In genomic region chr5:58887311-58887710, GRCh38 we compare ENCODE assay signal across 10 cellular contexts.
DNase-seq lines count a peak whose midpoint lies in the region; ATAC-seq and TF ChIP-seq lines count a peak whose summit lies in the region.
"Had no signal": no experiment of that assay in that cellular context is flagged by ENCODE, and none has a peak within 500 bp of the region (broad histone marks: within the 10 kb centered on the region; RNA-seq: fewer than 3 reads in every experiment).

No MANE protein-coding gene starts in this region.

- H2AFZ ChIP-seq in mesenchymal stem cell (ENCODE audit: low read depth, low read length), result no peak overlapping the region

- H3K27ac ChIP-seq in mesenchymal stem cell (ENCODE audit: low read length, poor library complexity, severe bottlenecking) (no peak overlapping the region), upper lobe of right lung (peak overlapping the region; percentile 82)
- H3K27ac ChIP-seq: 22Rv1 had no signal

- ATAC-seq in activated CD4-positive, alpha-beta T cell treated with anti-CD3 and anti-CD28 coated beads for 36 hours, result no peak
- ATAC-seq in stimulated activated naive CD8-positive, alpha-beta T cell treated with anti-CD3 and anti-CD28 coated beads, Interleukin-15, amount 100 ng/mL, for 72 hours, result peak; percentile 3
- no peak for ATAC-seq in stimulated activated naive CD8-positive, alpha-beta T cell treated with anti-CD3 and anti-CD28 coated beads, Interleukin-15, Interleukin-2, amounts not matched to agents 100 U/mL and 50 U/mL, for 24 hours
- ATAC-seq in upper lobe of right lung, result no peak

- H3K4me2 ChIP-seq in mesenchymal stem cell (ENCODE audit: low read length, poor library complexity, severe bottlenecking), result no peak overlapping the region

- no peaks in the 10 kb centered on the region for H3K79me1 ChIP-seq in mesenchymal stem cell (replicated peaks; ENCODE audit: low read length, poor library complexity, severe bottlenecking)

- H4K91ac ChIP-seq in mesenchymal stem cell (ENCODE audit: low read length), result peak overlapping the region; percentile 47

- H3K4me3 ChIP-seq in mesenchymal stem cell (ENCODE audit: insufficient read depth in 1 of 2, low read depth in 1 of 2, low read length in 2 of 2) (no peak overlapping the region), upper lobe of right lung (no peak overlapping the region)

- no peaks in the 10 kb centered on the region for H3K36me3 Mint-ChIP-seq in activated CD4-positive, alpha-beta T cell treated with anti-CD3 and anti-CD28 coated beads for 36 hours (ENCODE audit: low read depth)
- H3K36me3 Mint-ChIP-seq: CD14-positive monocyte had no signal

- no peak overlapping the region for H2BK120ac ChIP-seq in mesenchymal stem cell (ENCODE audit: low read depth, low read length)

- H3K9ac ChIP-seq in mesenchymal stem cell (ENCODE audit: low read length), result peak overlapping the region; percentile 29

- no peak overlapping the region for H2BK15ac ChIP-seq in mesenchymal stem cell (ENCODE audit: low read depth, poor library complexity, severe bottlenecking)

- POLR2A ChIA-PET in activated CD4-positive, alpha-beta T cell treated with anti-CD3 and anti-CD28 coated beads for 36 hours (lab: Charles Lee), result no interaction called here

- no peak overlapping the region for H4K8ac ChIP-seq in mesenchymal stem cell (ENCODE audit: low read length)

- peak overlapping the region; percentile 72 for H2AK5ac ChIP-seq in mesenchymal stem cell (ENCODE audit: low read length, severe bottlenecking)

- H3K14ac ChIP-seq in mesenchymal stem cell (ENCODE audit: low read length in 2 of 2), result peak overlapping the region in 1 of 2 experiments; percentile 44

- peak overlapping the region; percentile 83 for H3K27ac Mint-ChIP-seq in activated CD4-positive, alpha-beta T cell treated with anti-CD3 and anti-CD28 coated beads for 36 hours
- H3K27ac Mint-ChIP-seq in stimulated activated naive CD8-positive, alpha-beta T cell treated with anti-CD3 and anti-CD28 coated beads, Interleukin-15, amount 100 ng/mL, for 72 hours, result peak overlapping the region in 1 of 2 donors; percentile 54

- no peak overlapping the region for H2BK12ac ChIP-seq in mesenchymal stem cell (ENCODE audit: low read length in 2 of 2)

- H2BK5ac ChIP-seq in mesenchymal stem cell (ENCODE audit: low read depth, low read length, poor library complexity, severe bottlenecking), result no peak overlapping the region

- H3K36me3 ChIP-seq in mesenchymal stem cell (ENCODE audit: control insufficient read depth in 1 of 2, insufficient read depth in 2 of 2, low read depth in 1 of 2, low read length in 2 of 2) (no peaks in the 10 kb centered on the region), upper lobe of right lung (no peaks in the 10 kb centered on the region)

- H3K23ac ChIP-seq in mesenchymal stem cell (ENCODE audit: low read length in 2 of 2), result no peak overlapping the region

- no peaks in the 10 kb centered on the region for H3K27me3 ChIP-seq in mesenchymal stem cell (ENCODE audit: control insufficient read depth in 1 of 2, insufficient read depth in 1 of 2, low read length in 2 of 2)
- H3K27me3 ChIP-seq in upper lobe of right lung, result no peaks in the 10 kb centered on the region

- CTCF ChIA-PET in activated CD4-positive, alpha-beta T cell treated with anti-CD3 and anti-CD28 coated beads for 36 hours (lab: Charles Lee), result interaction anchor here (0.7 to 4.6 kb wide), 36 partner anchors 8 to 689 kb away, joined by 3 to 49 read pairs (median 6); no protein-coding TSS in a partner anchor

- 97% methylated on average over 4 of the region's 4 CpGs for WGBS in mesenchymal stem cell

- no peak overlapping the region for H3K18ac ChIP-seq in mesenchymal stem cell (ENCODE audit: low read depth in 1 of 2, low read length in 2 of 2)

- intact Hi-C loops in activated CD4-positive, alpha-beta T cell treated with anti-CD3 and anti-CD28 coated beads for 36 hours (cut with DNase I, micrococcal nuclease), result loop anchor here (1.0 to 10.0 kb wide), 5 partner anchors 81 to 917 kb away; no protein-coding TSS in a partner anchor
- intact Hi-C loops in upper lobe of right lung (cut with DNase I), result loop anchor here (10.0 kb wide), 1 partner anchor 287 kb away; no protein-coding TSS in a partner anchor

- H3K4ac ChIP-seq in mesenchymal stem cell (ENCODE audit: low read depth in 1 of 2, low read length in 2 of 2), result no peak overlapping the region

- H3K9me3 Mint-ChIP-seq in activated CD4-positive, alpha-beta T cell treated with anti-CD3 and anti-CD28 coated beads for 36 hours (ENCODE audit: low read depth), result no peaks in the 10 kb centered on the region
- no peaks in the 10 kb centered on the region for H3K9me3 Mint-ChIP-seq in stimulated activated naive CD8-positive, alpha-beta T cell treated with anti-CD3 and anti-CD28 coated beads, Interleukin-15, amount 100 ng/mL, for 72 hours

- H3K4me1 ChIP-seq in mesenchymal stem cell (ENCODE audit: control insufficient read depth, insufficient read depth, low read depth, low read length) (peaks cover 10% of the 10 kb centered on the region), upper lobe of right lung (no peaks in the 10 kb centered on the region)

- H3K27me3 Mint-ChIP-seq in activated CD4-positive, alpha-beta T cell treated with anti-CD3 and anti-CD28 coated beads for 36 hours, result peaks cover 2% of the 10 kb centered on the region
- H3K27me3 Mint-ChIP-seq in stimulated activated naive CD8-positive, alpha-beta T cell treated with anti-CD3 and anti-CD28 coated beads, Interleukin-15, amount 100 ng/mL, for 72 hours, result peaks cover 9% of the 10 kb centered on the region

- H3K4me1 Mint-ChIP-seq in activated CD4-positive, alpha-beta T cell treated with anti-CD3 and anti-CD28 coated beads for 36 hours, result peaks cover 43% of the 10 kb centered on the region
- H3K4me1 Mint-ChIP-seq in stimulated activated naive CD8-positive, alpha-beta T cell treated with anti-CD3 and anti-CD28 coated beads, Interleukin-15, amount 100 ng/mL, for 72 hours, result peaks cover 32% of the 10 kb centered on the region

- H3K9me3 ChIP-seq in mesenchymal stem cell (ENCODE audit: control insufficient read depth, low read length), result peaks cover 12% of the 10 kb centered on the region
- H3K9me3 ChIP-seq in upper lobe of right lung, result no peaks in the 10 kb centered on the region

- no peak for TF ChIP-seq CTCF in upper lobe of right lung (IDR thresholded peaks at IDR 0.05)

- peak overlapping the region; percentile 23 for H3K4me3 Mint-ChIP-seq in activated CD4-positive, alpha-beta T cell treated with anti-CD3 and anti-CD28 coated beads for 36 hours
- peak overlapping the region in 1 of 2 donors; percentile 5 for H3K4me3 Mint-ChIP-seq in stimulated activated naive CD8-positive, alpha-beta T cell treated with anti-CD3 and anti-CD28 coated beads, Interleukin-15, amount 100 ng/mL, for 72 hours
- H3K4me3 Mint-ChIP-seq: CD14-positive monocyte had no signal

- peak; percentile 19 for DNase-seq in activated CD4-positive, alpha-beta T cell treated with anti-CD3 and anti-CD28 coated beads for 36 hours
- DNase-seq in activated CD4-positive, alpha-beta T cell treated with anti-CD3 and anti-CD28 coated beads, Interleukin-2, amount 50 U/mL, for 4 hours, result no peak
- no peak for DNase-seq in stimulated activated naive CD8-positive, alpha-beta T cell treated with anti-CD3 and anti-CD28 coated beads, Interleukin-15, amount 100 ng/mL, for 72 hours
- DNase-seq in stimulated activated naive CD8-positive, alpha-beta T cell treated with anti-CD3 and anti-CD28 coated beads, Interleukin-15, Interleukin-2, amounts not matched to agents 100 U/mL and 50 U/mL, for 24 hours, result no peak
- DNase-seq in mesenchymal stem cell, result no peak
- DNase-seq in upper lobe of right lung, result no peak
- DNase-seq in effector CD4-positive, alpha-beta T cell, result no peak
- DNase-seq in T1000 (lab: John Stamatoyannopoulos, UW), result no peak
